Comparison of ENCODE assay signal across 21 cellular contexts in genomic region chr20:53399592-53400335, GRCh38.
DNase-seq lines count a peak whose midpoint lies in the region; ATAC-seq, FAIRE-seq and TF ChIP-seq lines count a peak whose summit lies in the region.
"Had no signal": no experiment of that assay in that cellular context is flagged by ENCODE, and none has a peak within 500 bp of the region (broad histone marks: within the 10 kb centered on the region; RNA-seq: fewer than 3 reads in every experiment).

No MANE protein-coding gene starts in this region.

- no peaks in the 10 kb centered on the region for H3K79me2 ChIP-seq in astrocyte (ENCODE audit: insufficient read depth, low read length)
- H3K79me2 ChIP-seq in osteoblast (ENCODE audit: insufficient read depth, low read length), result no peaks in the 10 kb centered on the region

- no peak overlapping the region for H3K4me3 ChIP-seq in astrocyte (ENCODE audit: insufficient read depth, low read depth, low read length)
- H3K4me3 ChIP-seq in osteoblast (ENCODE audit: insufficient read depth, low read length), result no peak overlapping the region
- H3K4me3 ChIP-seq: esophagus squamous epithelium, transverse colon had no signal

- no peaks in the 10 kb centered on the region for H3K9me3 Mint-ChIP-seq in astrocyte (ENCODE audit: unreplicated experiment)
- peaks cover 0 to 6% (median 0%) of the 10 kb centered on the region in 9 donors for H3K9me3 Mint-ChIP-seq in naive thymus-derived CD8-positive, alpha-beta T cell
- H3K9me3 Mint-ChIP-seq in endothelial cell (ENCODE audit: unreplicated experiment), result no peaks in the 10 kb centered on the region
- H3K9me3 Mint-ChIP-seq in nephron progenitor cell, result peaks cover 12% of the 10 kb centered on the region
- H3K9me3 Mint-ChIP-seq: natural killer cell had no signal

- POLR2A ChIA-PET in naive thymus-derived CD8-positive, alpha-beta T cell (lab: Charles Lee), result no interaction called here

- no peaks in the 10 kb centered on the region for H3K27me3 ChIP-seq in astrocyte (ENCODE audit: insufficient read depth, low read length)
- no peaks in the 10 kb centered on the region for H3K27me3 ChIP-seq in osteoblast (ENCODE audit: insufficient read depth, low read length)
- H3K27me3 ChIP-seq: esophagus squamous epithelium, transverse colon had no signal

- ATAC-seq in naive thymus-derived CD8-positive, alpha-beta T cell, result no peak
- no peak for ATAC-seq in GM19035 (IDR thresholded peaks at IDR 0.05; ENCODE audit: unreplicated experiment)
- ATAC-seq: SK-N-SH treated with all-trans-retinoic acid at 6 μM for 48 hours had no signal

- H3K9me3 ChIP-seq in astrocyte (ENCODE audit: insufficient read depth, low read depth, low read length) (peaks cover 2% of the 10 kb centered on the region), osteoblast (ENCODE audit: low read depth, low read length) (no peaks in the 10 kb centered on the region)
- H3K9me3 ChIP-seq: esophagus squamous epithelium, transverse colon had no signal

- FAIRE-seq in astrocyte (lab: Jason Lieb, UNC), result no peak
- FAIRE-seq: TTC549 had no signal

- no peak overlapping the region for H3K9ac ChIP-seq in astrocyte (ENCODE audit: low read length)

- DNase-seq in A172 (ENCODE audit: low spot score) (peak; percentile 68), NCI-H2029 (lab: John Stamatoyannopoulos, UW) (peak; percentile 66), astrocyte (ENCODE audit: low read depth) (peak; percentile 39), endothelial cell (ENCODE audit: low spot score) (no peak), osteoblast (ENCODE audit: insufficient read length, low spot score, missing footprints) (no peak), nephron progenitor cell (no peak)
- DNase-seq in naive thymus-derived CD8-positive, alpha-beta T cell, result no peak
- DNase-seq: ACHN; activated CD4-positive, alpha-beta T cell treated with anti-CD3 and anti-CD28 coated beads, Interleukin-2, amount 10 ng/mL, durations not matched to agents 7 days and 5 days; activated gamma-delta T cell treated with Interleukin-2 at 50 U/mL for 16 hours; CD4-positive, CD25-positive, alpha-beta regulatory T cell; DND-41; effector CD4-positive, alpha-beta T cell; esophagus squamous epithelium; natural killer cell; NCI-H187; NCI-H510A; transverse colon had no signal

- no peak overlapping the region for H3K27ac Mint-ChIP-seq in astrocyte (ENCODE audit: unreplicated experiment)
- H3K27ac Mint-ChIP-seq in naive thymus-derived CD8-positive, alpha-beta T cell, result peak overlapping the region in 7 of 10 donors; percentile 0 to 61 (median 16)
- H3K27ac Mint-ChIP-seq in endothelial cell (ENCODE audit: unreplicated experiment), result no peak overlapping the region
- no peak overlapping the region for H3K27ac Mint-ChIP-seq in nephron progenitor cell
- H3K27ac Mint-ChIP-seq: activated CD4-positive, alpha-beta T cell treated with anti-CD3 and anti-CD28 coated beads, Interleukin-2, amount 10 ng/mL, durations not matched to agents 7 days and 5 days; CD4-positive, CD25-positive, alpha-beta regulatory T cell; natural killer cell had no signal

- no peaks in the 10 kb centered on the region for H3K4me1 ChIP-seq in astrocyte (ENCODE audit: insufficient read depth, low read length)
- no peaks in the 10 kb centered on the region for H3K4me1 ChIP-seq in osteoblast (ENCODE audit: insufficient read depth, low read length)
- H3K4me1 ChIP-seq: esophagus squamous epithelium, transverse colon had no signal

- H3K36me3 ChIP-seq in astrocyte (ENCODE audit: insufficient read depth, low read length), result no peaks in the 10 kb centered on the region
- H3K36me3 ChIP-seq in osteoblast (ENCODE audit: insufficient read depth, low read length), result no peaks in the 10 kb centered on the region
- H3K36me3 ChIP-seq: esophagus squamous epithelium, transverse colon had no signal

- H3K27ac ChIP-seq in astrocyte (ENCODE audit: low read depth, low read length) (no peak overlapping the region), osteoblast (ENCODE audit: low read depth, low read length) (no peak overlapping the region)
- H3K27ac ChIP-seq: esophagus squamous epithelium, transverse colon had no signal

- peak overlapping the region; percentile 21 for H2AFZ ChIP-seq in astrocyte (ENCODE audit: low read depth, low read length)
- no peak overlapping the region for H2AFZ ChIP-seq in osteoblast (ENCODE audit: low read length)

- no peaks in the 10 kb centered on the region for H3K4me1 Mint-ChIP-seq in astrocyte (ENCODE audit: low read depth, unreplicated experiment)
- H3K4me1 Mint-ChIP-seq in naive thymus-derived CD8-positive, alpha-beta T cell, result peaks cover 24 to 56% (median 44%) of the 10 kb centered on the region in 4 donors
- H3K4me1 Mint-ChIP-seq in endothelial cell (ENCODE audit: unreplicated experiment), result no peaks in the 10 kb centered on the region
- H3K4me1 Mint-ChIP-seq in nephron progenitor cell, result peaks cover 2% of the 10 kb centered on the region
- H3K4me1 Mint-ChIP-seq: natural killer cell had no signal

- H3K4me2 ChIP-seq in astrocyte (ENCODE audit: low read length) (no peak overlapping the region), osteoblast (ENCODE audit: insufficient read depth, low read length) (no peak overlapping the region)

- H3K4me3 Mint-ChIP-seq in astrocyte (ENCODE audit: unreplicated experiment), result no peak overlapping the region
- H3K4me3 Mint-ChIP-seq in naive thymus-derived CD8-positive, alpha-beta T cell, result peak overlapping the region in 1 of 10 donors; percentile 18
- H3K4me3 Mint-ChIP-seq in endothelial cell (ENCODE audit: unreplicated experiment), result no peak overlapping the region
- H3K4me3 Mint-ChIP-seq in nephron progenitor cell, result no peak overlapping the region
- H3K4me3 Mint-ChIP-seq: activated CD4-positive, alpha-beta T cell treated with anti-CD3 and anti-CD28 coated beads, Interleukin-2, amount 10 ng/mL, durations not matched to agents 7 days and 5 days; CD4-positive, CD25-positive, alpha-beta regulatory T cell; natural killer cell had no signal

- H4K20me1 ChIP-seq in astrocyte (ENCODE audit: insufficient read depth, low read length) (no peaks in the 10 kb centered on the region), osteoblast (ENCODE audit: insufficient read depth, low read length) (no peaks in the 10 kb centered on the region)

- no peaks in the 10 kb centered on the region for H3K27me3 Mint-ChIP-seq in astrocyte (ENCODE audit: low read depth, unreplicated experiment)
- no peaks in the 10 kb centered on the region for H3K27me3 Mint-ChIP-seq in naive thymus-derived CD8-positive, alpha-beta T cell
- peaks cover 1% of the 10 kb centered on the region for H3K27me3 Mint-ChIP-seq in endothelial cell (ENCODE audit: unreplicated experiment)
- H3K27me3 Mint-ChIP-seq in nephron progenitor cell (ENCODE audit: low read depth, poor library complexity), result peaks cover 5% of the 10 kb centered on the region
- H3K27me3 Mint-ChIP-seq: activated CD4-positive, alpha-beta T cell treated with anti-CD3 and anti-CD28 coated beads, Interleukin-2, amount 10 ng/mL, durations not matched to agents 7 days and 5 days had no signal

- TF ChIP-seq CTCF in astrocyte (IDR thresholded peaks at IDR 0.05; ENCODE audit: insufficient read depth, low read depth, low read length) (no peak), endothelial cell (IDR thresholded peaks at IDR 0.05; ENCODE audit: unreplicated experiment) (no peak), osteoblast (IDR thresholded peaks at IDR 0.05; ENCODE audit: extremely low read depth, low read depth, low read length) (no peak), nephron progenitor cell (IDR thresholded peaks at IDR 0.05) (no peak)

- H3K36me3 Mint-ChIP-seq in astrocyte (ENCODE audit: low read depth, unreplicated experiment), result no peaks in the 10 kb centered on the region
- H3K36me3 Mint-ChIP-seq in naive thymus-derived CD8-positive, alpha-beta T cell, result no peaks in the 10 kb centered on the region
- H3K36me3 Mint-ChIP-seq in endothelial cell (ENCODE audit: low read depth, unreplicated experiment), result no peaks in the 10 kb centered on the region
- peaks cover 18% of the 10 kb centered on the region for H3K36me3 Mint-ChIP-seq in nephron progenitor cell (ENCODE audit: low read depth)
- H3K36me3 Mint-ChIP-seq: CD4-positive, CD25-positive, alpha-beta regulatory T cell; natural killer cell had no signal

Comparison
In these comparisons a context has a peak if more than half of its experiments do, and no peak if none do; other contexts are left out.
1. DNase-seq: peak in A172 (single experiment), NCI-H2029 (single experiment) and astrocyte (single experiment); none in naive thymus-derived CD8-positive, alpha-beta T cell (0 of 10), endothelial cell (single experiment), osteoblast (single experiment) and nephron progenitor cell (single experiment).
2. H3K27ac Mint-ChIP-seq: peak in naive thymus-derived CD8-positive, alpha-beta T cell (7 of 10); none in astrocyte (single experiment), endothelial cell (single experiment) and nephron progenitor cell (single experiment).